12 cellular contexts compared by ENCODE assay signal in genomic region chr11:387193-387793, GRCh38. TPM values are rescaled to one million over a fixed set of nuclear protein-coding genes. Genes with fewer than 3 reads are reported as not detected.
A peak's percentile ranks its signal among the peaks of the same experiment; 100 is the strongest.
DNase-seq lines count a peak whose midpoint lies in the region; ATAC-seq lines count a peak whose summit lies in the region.
"Had no signal": no experiment of that assay in that cellular context is flagged by ENCODE, and none has a peak within 500 bp of the region (broad histone marks: within the 10 kb centered on the region; RNA-seq: fewer than 3 reads in every experiment).

No MANE protein-coding gene starts in this region.

- peaks cover 24% of the 10 kb centered on the region for H3K4me1 Mint-ChIP-seq in central memory CD8-positive, alpha-beta T cell
- H3K4me1 Mint-ChIP-seq in immature natural killer cell: peaks cover 25% of the 10 kb centered on the region in 2 donors

- peaks cover 5% of the 10 kb centered on the region for H3K9me3 Mint-ChIP-seq in central memory CD8-positive, alpha-beta T cell
- no peaks in the 10 kb centered on the region for H3K9me3 Mint-ChIP-seq in immature natural killer cell

- intact Hi-C loops in posterior cingulate gyrus (cut with DNase I): no loop called here
- intact Hi-C loops in Right ventricle myocardium superior (cut with DNase I): no loop called here

- peak; percentile 67 for ATAC-seq in central memory CD8-positive, alpha-beta T cell (replicated peaks; ENCODE audit: extremely low read depth, poor library complexity, severe bottlenecking)
- ATAC-seq in Right ventricle myocardium superior (ENCODE audit: poor library complexity): no peak

- H3K27ac Mint-ChIP-seq in central memory CD8-positive, alpha-beta T cell (ENCODE audit: low read depth): peak overlapping the region; percentile 42
- H3K27ac Mint-ChIP-seq in immature natural killer cell: peak overlapping the region; percentile 13 to 93 (median 86)

- no peaks in the 10 kb centered on the region for H3K27me3 Mint-ChIP-seq in central memory CD8-positive, alpha-beta T cell
- H3K27me3 Mint-ChIP-seq in immature natural killer cell (ENCODE audit: low read depth in 3 of 3): peaks cover 0 to 4% (median 2%) of the 10 kb centered on the region in 3 donors

- peak; percentile 50 for DNase-seq in EH (ENCODE audit: low read depth)
- no peak for DNase-seq in central memory CD8-positive, alpha-beta T cell (ENCODE audit: low spot score in 2 of 2)
- peak in 1 of 3 donors; percentile 37 for DNase-seq in immature natural killer cell
- no peak for DNase-seq in NCI-H446 (lab: John Stamatoyannopoulos, UW)
- no peak for DNase-seq in posterior cingulate gyrus
- no peak for DNase-seq in NCI-H146 (lab: John Stamatoyannopoulos, UW)
- no peak for DNase-seq in Right ventricle myocardium superior
- DNase-seq: DMS79, KBM-7, NCI-H1092, NCI-H187, SK-N-SH had no signal

- peak overlapping the region; percentile 9 for H3K4me3 Mint-ChIP-seq in central memory CD8-positive, alpha-beta T cell
- peak overlapping the region; percentile 1 to 79 (median 18) for H3K4me3 Mint-ChIP-seq in immature natural killer cell

- peaks cover 4% of the 10 kb centered on the region for H3K36me3 Mint-ChIP-seq in central memory CD8-positive, alpha-beta T cell (ENCODE audit: insufficient read depth)
- H3K36me3 Mint-ChIP-seq in immature natural killer cell: peaks cover 0 to 4% (median 0%) of the 10 kb centered on the region in 3 donors

RNA-seq across cellular contexts. Expression of gene PKP3, which starts 6.7 kb away (rescaled TPM):
- under 1 TPM in 1 of 3 donors, not detected in 2; 0.36 TPM for polyA plus RNA-seq in immature natural killer cell
- total RNA-seq in Right ventricle myocardium superior: 0.86 TPM

RNA-seq across cellular contexts. Expression of gene B4GALNT4, which starts 18.0 kb away (rescaled TPM):
- polyA plus RNA-seq in immature natural killer cell: under 1 TPM in 1 of 3 donors, not detected in 2; 0.53 TPM
- total RNA-seq in Right ventricle myocardium superior: 0.94 TPM

RNA-seq across cellular contexts. Expression of gene SIGIRR, which starts 27.5 kb away (rescaled TPM):
- 100 to 1,000 TPM; 238 to 392 (median 259) TPM for polyA plus RNA-seq in immature natural killer cell
- 38.6 TPM for total RNA-seq in Right ventricle myocardium superior

RNA-seq across cellular contexts. Expression of gene ANO9, which starts 54.5 kb away (rescaled TPM):
- polyA plus RNA-seq in immature natural killer cell: 1 to 10 TPM in 2 of 3 donors, not detected in 1; 2.3 to 4.4 TPM
- total RNA-seq in Right ventricle myocardium superior: 0.08 TPM
